In genomic region chr3:119834754-119835365, GRCh38 we compare ENCODE assay signal across 31 cellular contexts. TPM values are rescaled to one million over a fixed set of nuclear protein-coding genes. Genes with fewer than 3 reads are reported as not detected.
DNase-seq lines count a peak whose midpoint lies in the region; ATAC-seq, FAIRE-seq and TF ChIP-seq lines count a peak whose summit lies in the region.
"Had no signal": no experiment of that assay in that cellular context is flagged by ENCODE, and none has a peak within 500 bp of the region (broad histone marks: within the 10 kb centered on the region; RNA-seq: fewer than 3 reads in every experiment).

No MANE protein-coding gene starts in this region.

- H3K4me1 Mint-ChIP-seq in natural killer cell: peaks cover 31 to 47% of the 10 kb centered on the region in 2 donors
- H3K4me1 Mint-ChIP-seq in natural killer cell treated with Interleukin-12 subunit alpha and Interleukin-12 subunit beta and Interleukin-15 and Interleukin-18, amount 100 ng/mL, for 72 hours (ENCODE audit: low read depth in 2 of 2): peaks cover 5 to 15% of the 10 kb centered on the region in 2 donors

- no peaks in the 10 kb centered on the region for H3K9me3 Mint-ChIP-seq in natural killer cell
- H3K9me3 Mint-ChIP-seq in natural killer cell treated with Interleukin-12 subunit alpha and Interleukin-12 subunit beta and Interleukin-15 and Interleukin-18, amount 100 ng/mL, for 72 hours: no peaks in the 10 kb centered on the region
- H3K9me3 Mint-ChIP-seq: activated CD4-positive, alpha-beta T cell treated with anti-CD3 and anti-CD28 coated beads, Interleukin-2, amount 10 ng/mL, durations not matched to agents 24 days and 14 days; activated naive CD8-positive, alpha-beta T cell treated with anti-CD3 and anti-CD28 coated beads, Interleukin-2, amount 50 U/mL, for 24 hours; brain; effector memory CD8-positive, alpha-beta T cell; GM23338; neural progenitor cell had no signal

- no peak for TF ChIP-seq POLR2A in H54 (IDR thresholded peaks at IDR 0.05; ENCODE audit: low read depth, low read length)

- peaks cover 27% of the 10 kb centered on the region for H3K4me1 ChIP-seq in Karpas-422 (ENCODE audit: low read length)
- H3K4me1 ChIP-seq: neural progenitor cell, suprapubic skin, vagina had no signal

- H3K4me2 ChIP-seq in Karpas-422 (ENCODE audit: low read depth, low read length, poor library complexity, severe bottlenecking): no peak overlapping the region
- H3K4me2 ChIP-seq: GM23338, neural progenitor cell had no signal

- H3K27me3 Mint-ChIP-seq in natural killer cell (ENCODE audit: low read depth in 2 of 2): no peaks in the 10 kb centered on the region
- no peaks in the 10 kb centered on the region for H3K27me3 Mint-ChIP-seq in natural killer cell treated with Interleukin-12 subunit alpha and Interleukin-12 subunit beta and Interleukin-15 and Interleukin-18, amount 100 ng/mL, for 72 hours
- H3K27me3 Mint-ChIP-seq: activated CD4-positive, alpha-beta T cell treated with anti-CD3 and anti-CD28 coated beads, Interleukin-2, amount 10 ng/mL, durations not matched to agents 24 days and 14 days; activated naive CD8-positive, alpha-beta T cell treated with anti-CD3 and anti-CD28 coated beads, Interleukin-2, amount 50 U/mL, for 24 hours; brain; effector memory CD8-positive, alpha-beta T cell had no signal

- H3K79me2 ChIP-seq in Karpas-422 (ENCODE audit: low read length): peaks cover 38% of the 10 kb centered on the region; the same call in 1 of the 2 replicates

- H3K27ac ChIP-seq in Karpas-422 (ENCODE audit: low read length) (0 out of 2 replicates have a peak overlapping the region, but pooled peaks have one; percentile 15), VCaP (peak overlapping the region; percentile 42; the same call in 1 of the 2 replicates)
- H3K27ac ChIP-seq: neural progenitor cell, suprapubic skin, vagina had no signal

- H3K4me3 Mint-ChIP-seq in natural killer cell: no peak overlapping the region
- no peak overlapping the region for H3K4me3 Mint-ChIP-seq in natural killer cell treated with Interleukin-12 subunit alpha and Interleukin-12 subunit beta and Interleukin-15 and Interleukin-18, amount 100 ng/mL, for 72 hours
- H3K4me3 Mint-ChIP-seq: activated CD4-positive, alpha-beta T cell treated with anti-CD3 and anti-CD28 coated beads, Interleukin-2, amount 10 ng/mL, durations not matched to agents 24 days and 14 days; activated naive CD8-positive, alpha-beta T cell treated with anti-CD3 and anti-CD28 coated beads, Interleukin-2, amount 50 U/mL, for 24 hours; brain; effector memory CD8-positive, alpha-beta T cell; GM23338; neural progenitor cell had no signal

- H3K27ac Mint-ChIP-seq in natural killer cell: peak overlapping the region; percentile 4 to 33
- H3K27ac Mint-ChIP-seq in natural killer cell treated with Interleukin-12 subunit alpha and Interleukin-12 subunit beta and Interleukin-15 and Interleukin-18, amount 100 ng/mL, for 72 hours: peak overlapping the region in 1 of 2 donors; percentile 16
- H3K27ac Mint-ChIP-seq: activated CD4-positive, alpha-beta T cell treated with anti-CD3 and anti-CD28 coated beads, Interleukin-2, amount 10 ng/mL, durations not matched to agents 24 days and 14 days; activated naive CD8-positive, alpha-beta T cell treated with anti-CD3 and anti-CD28 coated beads, Interleukin-2, amount 50 U/mL, for 24 hours; GM23338; neural progenitor cell had no signal

- TF ChIP-seq CTCF in natural killer cell (IDR thresholded peaks at IDR 0.05) (no peak), VCaP (conservative IDR thresholded peaks at IDR 0.05) (no peak)

- no peaks in the 10 kb centered on the region for H3K9me2 ChIP-seq in Karpas-422 (replicated peaks; ENCODE audit: insufficient read depth, low read length)

- DNase-seq in natural killer cell (no peak), Karpas-422 (peak; percentile 55), urothelium cell line (ENCODE audit: low spot score) (no peak), H54 (ENCODE audit: insufficient read length, low spot score) (no peak)
- no peak for DNase-seq in natural killer cell treated with Interleukin-12 subunit alpha and Interleukin-12 subunit beta and Interleukin-15 and Interleukin-18, amount 100 ng/mL, for 72 hours (ENCODE audit: low spot score)
- DNase-seq: activated CD4-positive, alpha-beta T cell treated with anti-CD3 and anti-CD28 coated beads, Interleukin-2, amount 10 ng/mL, durations not matched to agents 24 days and 14 days; activated CD8-positive, alpha-beta memory T cell treated with anti-CD3 and anti-CD28 coated beads, Interleukin-2, amount 50 U/mL, for 4 hours; activated gamma-delta T cell; activated naive CD8-positive, alpha-beta T cell treated with anti-CD3 and anti-CD28 coated beads, Interleukin-2, amount 50 U/mL, for 24 hours; C1 segment of cervical spinal cord; effector memory CD8-positive, alpha-beta T cell; hippocampal formation; IMR-90; NCI-H146; NCI-H2171 treated with DMSO at 0.1 percent for 48 hours had no signal

- no peak overlapping the region for H2AFZ ChIP-seq in Karpas-422 (ENCODE audit: low read length)
- H2AFZ ChIP-seq: GM23338, neural progenitor cell had no signal

- 0 out of 2 replicates have a peak, but pooled peaks cover 8% of the 10 kb centered on the region for H3K36me3 ChIP-seq in Karpas-422 (ENCODE audit: insufficient read depth, low read length)
- H3K36me3 ChIP-seq: neural progenitor cell, vagina had no signal

- H3K4me3 ChIP-seq in Karpas-422 (ENCODE audit: low read length): no peak overlapping the region
- H3K4me3 ChIP-seq: GM23338, lung, neural progenitor cell, suprapubic skin, vagina had no signal

- no peaks in the 10 kb centered on the region for H3K9me3 ChIP-seq in Karpas-422 (ENCODE audit: low read length)
- H3K9me3 ChIP-seq: suprapubic skin, vagina had no signal

- H3K9ac ChIP-seq in Karpas-422 (ENCODE audit: low read length): no peak overlapping the region
- H3K9ac ChIP-seq: neural progenitor cell had no signal

- intact Hi-C loops in natural killer cell (cut with micrococcal nuclease): no loop called here

- H3K27me3 ChIP-seq in Karpas-422 (ENCODE audit: low read length): no peaks in the 10 kb centered on the region
- H3K27me3 ChIP-seq: neural progenitor cell, suprapubic skin, vagina had no signal

- no peaks in the 10 kb centered on the region for H3K36me3 Mint-ChIP-seq in natural killer cell
- no peaks in the 10 kb centered on the region for H3K36me3 Mint-ChIP-seq in natural killer cell treated with Interleukin-12 subunit alpha and Interleukin-12 subunit beta and Interleukin-15 and Interleukin-18, amount 100 ng/mL, for 72 hours

- H4K20me1 ChIP-seq in Karpas-422 (ENCODE audit: insufficient read depth, low read depth, low read length): no peaks in the 10 kb centered on the region

- ATAC-seq in natural killer cell (no peak), GM21381 (IDR thresholded peaks at IDR 0.05; ENCODE audit: unreplicated experiment) (no peak), GM21515 (IDR thresholded peaks at IDR 0.05; ENCODE audit: unreplicated experiment) (no peak)
- ATAC-seq in natural killer cell treated with Interleukin-12 subunit alpha and Interleukin-12 subunit beta and Interleukin-15 and Interleukin-18, amount 100 ng/mL, for 72 hours: no peak
- ATAC-seq: activated naive CD8-positive, alpha-beta T cell treated with anti-CD3 and anti-CD28 coated beads, Interleukin-2, amount 50 U/mL, for 24 hours; effector memory CD8-positive, alpha-beta T cell; esophagus mucosa; GM23338; Right ventricle myocardium inferior had no signal

- FAIRE-seq in urothelium cell line (lab: Jason Lieb, UNC): peak; percentile 32
- no peak for FAIRE-seq in H54 (lab: Jason Lieb, UNC)
- FAIRE-seq: colon, frontal cortex, islet of Langerhans had no signal

RNA-seq across cellular contexts. Expression of gene NR1I2, which starts 53.0 kb away (rescaled TPM):
- total RNA-seq in natural killer cell: under 1 TPM; 0.13 to 0.25 (median 0.16) TPM
- not detected for total RNA-seq in natural killer cell treated with Interleukin-12 subunit alpha and Interleukin-12 subunit beta and Interleukin-15 and Interleukin-18, amount 100 ng/mL, for 72 hours
- 2.7 and 3.8 TPM in 2 replicates for total RNA-seq in Karpas-422 (2014; rRNA removed; shearing (Covaris generic); ENCODE audit: low replicate concordance)
- total RNA-seq: esophagus mucosa, IMR-90, MCF 10A, OCI-LY7, Right ventricle myocardium inferior, suprapubic skin, vagina had no signal
